In genomic region chr7:129970816-129971215, GRCh38 we compare ENCODE assay signal across 20 cellular contexts. TPM values are rescaled to one million over a fixed set of nuclear protein-coding genes. Genes with fewer than 3 reads are reported as not detected.
DNase-seq lines count a peak whose midpoint lies in the region; ATAC-seq, FAIRE-seq and TF ChIP-seq lines count a peak whose summit lies in the region.
"Had no signal": no experiment of that assay in that cellular context is flagged by ENCODE, and none has a peak within 500 bp of the region (broad histone marks: within the 10 kb centered on the region; RNA-seq: fewer than 3 reads in every experiment).

No MANE protein-coding gene starts in this region.

- H4K20me1 ChIP-seq in GM23338 (replicated peaks; ENCODE audit: insufficient read depth) (no peaks in the 10 kb centered on the region), astrocyte (ENCODE audit: insufficient read depth, low read length) (no peaks in the 10 kb centered on the region)

- no peak overlapping the region for H3K4me3 ChIP-seq in GM23338
- H3K4me3 ChIP-seq in astrocyte (ENCODE audit: insufficient read depth, low read depth, low read length) = no peak overlapping the region
- no peak overlapping the region for H3K4me3 ChIP-seq in trophoblast cell (ENCODE audit: low read depth, low read length)
- H3K4me3 ChIP-seq: GM12878 had no signal

- H3K14ac ChIP-seq in trophoblast cell (ENCODE audit: low read length) = peak overlapping the region; percentile 19

- H3K9me3 Mint-ChIP-seq in GM23338 (no peaks in the 10 kb centered on the region), astrocyte (ENCODE audit: unreplicated experiment) (peaks cover 3% of the 10 kb centered on the region)
- H3K9me3 Mint-ChIP-seq: activated CD4-positive, alpha-beta T cell treated with anti-CD3 and anti-CD28 coated beads, Interleukin-2, amount 10 ng/mL, durations not matched to agents 7 days and 5 days; neural crest cell; stimulated activated naive CD8-positive, alpha-beta T cell treated with anti-CD3 and anti-CD28 coated beads, Interleukin-15, Interleukin-2, amounts not matched to agents 100 ng/mL and 50 ng/mL, for 24 hours had no signal

- ATAC-seq in GM23338 (no peak), foreskin keratinocyte (no peak), HG02884 (IDR thresholded peaks at IDR 0.05; ENCODE audit: unreplicated experiment) (no peak)
- ATAC-seq: GM12878 had no signal

- H3K36me3 Mint-ChIP-seq in GM23338 (ENCODE audit: low read depth) (no peaks in the 10 kb centered on the region), astrocyte (ENCODE audit: low read depth, unreplicated experiment) (no peaks in the 10 kb centered on the region)

- no peak overlapping the region for H3K27ac Mint-ChIP-seq in GM23338
- peak overlapping the region; percentile 97 for H3K27ac Mint-ChIP-seq in astrocyte (ENCODE audit: unreplicated experiment)
- H3K27ac Mint-ChIP-seq: activated CD4-positive, alpha-beta T cell treated with anti-CD3 and anti-CD28 coated beads, Interleukin-2, amount 10 ng/mL, durations not matched to agents 7 days and 5 days; stimulated activated naive CD8-positive, alpha-beta T cell treated with anti-CD3 and anti-CD28 coated beads, Interleukin-15, Interleukin-2, amounts not matched to agents 100 ng/mL and 50 ng/mL, for 24 hours had no signal

- H3K27me3 ChIP-seq in GM23338 (ENCODE audit: insufficient read depth) = no peaks in the 10 kb centered on the region
- no peaks in the 10 kb centered on the region for H3K27me3 ChIP-seq in astrocyte (ENCODE audit: insufficient read depth, low read length)
- no peaks in the 10 kb centered on the region for H3K27me3 ChIP-seq in foreskin keratinocyte
- no peaks in the 10 kb centered on the region for H3K27me3 ChIP-seq in trophoblast cell (ENCODE audit: insufficient read depth, low read length)

- H4K91ac ChIP-seq in trophoblast cell (ENCODE audit: low read depth, low read length) = peak overlapping the region; percentile 69

- peak overlapping the region; percentile 2 for H3K18ac ChIP-seq in trophoblast cell (ENCODE audit: low read length)

- H3K4me1 Mint-ChIP-seq in GM23338 (peaks cover 11% of the 10 kb centered on the region), astrocyte (ENCODE audit: low read depth, unreplicated experiment) (peaks cover 15% of the 10 kb centered on the region)
- H3K4me1 Mint-ChIP-seq: activated CD4-positive, alpha-beta T cell treated with anti-CD3 and anti-CD28 coated beads, Interleukin-2, amount 10 ng/mL, durations not matched to agents 7 days and 5 days had no signal

- H3K23ac ChIP-seq in trophoblast cell (ENCODE audit: low read length) = no peak overlapping the region

- H3K4me1 ChIP-seq in GM23338 (ENCODE audit: insufficient read depth) (peaks cover 4% of the 10 kb centered on the region; the same call in 1 of the 2 replicates), astrocyte (ENCODE audit: insufficient read depth, low read length) (peaks cover 20% of the 10 kb centered on the region), foreskin keratinocyte (peaks cover 18% of the 10 kb centered on the region), trophoblast cell (ENCODE audit: control insufficient read depth in 1 of 2, insufficient read depth in 2 of 2, low read length in 2 of 2) (peaks cover 15 to 22% of the 10 kb centered on the region in 2 experiments)

- FAIRE-seq in astrocyte (lab: Jason Lieb, UNC) = no peak
- FAIRE-seq: G401.6, GM12878 had no signal

- WGBS in trophoblast cell (ENCODE audit: extremely low coverage, insufficient coverage, insufficient read length) = no CpG with 5 or more reads among the region's 3 CpGs

- H3K27me3 Mint-ChIP-seq in GM23338 (ENCODE audit: insufficient read depth, low read depth, poor library complexity) (peaks cover 7% of the 10 kb centered on the region), astrocyte (ENCODE audit: low read depth, unreplicated experiment) (no peaks in the 10 kb centered on the region)
- H3K27me3 Mint-ChIP-seq: activated CD4-positive, alpha-beta T cell treated with anti-CD3 and anti-CD28 coated beads, Interleukin-2, amount 10 ng/mL, durations not matched to agents 7 days and 5 days; stimulated activated naive CD8-positive, alpha-beta T cell treated with anti-CD3 and anti-CD28 coated beads, Interleukin-15, Interleukin-2, amounts not matched to agents 100 ng/mL and 50 ng/mL, for 24 hours had no signal

- H3K4me3 Mint-ChIP-seq in GM23338 (no peak overlapping the region), astrocyte (ENCODE audit: unreplicated experiment) (no peak overlapping the region)
- H3K4me3 Mint-ChIP-seq: activated CD4-positive, alpha-beta T cell treated with anti-CD3 and anti-CD28 coated beads, Interleukin-2, amount 10 ng/mL, durations not matched to agents 7 days and 5 days; neural crest cell; stimulated activated naive CD8-positive, alpha-beta T cell treated with anti-CD3 and anti-CD28 coated beads, Interleukin-15, Interleukin-2, amounts not matched to agents 100 ng/mL and 50 ng/mL, for 24 hours had no signal

- H4K8ac ChIP-seq in trophoblast cell (ENCODE audit: low read depth, low read length) = no peak overlapping the region

- H2BK5ac ChIP-seq in trophoblast cell (ENCODE audit: low read depth, low read length, poor library complexity) = peak overlapping the region; percentile 7

- H3K27ac ChIP-seq in GM23338 (ENCODE audit: low read depth) (no peak overlapping the region), astrocyte (ENCODE audit: low read depth, low read length) (peak overlapping the region; percentile 77), foreskin keratinocyte (peak overlapping the region; percentile 81), trophoblast cell (ENCODE audit: low read depth, low read length) (peak overlapping the region; percentile 98)

- H4K12ac ChIP-seq in trophoblast cell (ENCODE audit: low read depth, low read length) = no peak overlapping the region

- H3K79me2 ChIP-seq in GM23338 (replicated peaks; ENCODE audit: insufficient read depth) = no peaks in the 10 kb centered on the region
- no peaks in the 10 kb centered on the region for H3K79me2 ChIP-seq in astrocyte (ENCODE audit: insufficient read depth, low read length)
- no peaks in the 10 kb centered on the region for H3K79me2 ChIP-seq in trophoblast cell (ENCODE audit: control insufficient read depth, insufficient read depth, low read length, poor library complexity)

- H3K4me2 ChIP-seq in GM23338 (no peak overlapping the region), astrocyte (ENCODE audit: low read length) (peak overlapping the region; percentile 66), trophoblast cell (ENCODE audit: low read length) (no peak overlapping the region)

- H3K79me1 ChIP-seq in trophoblast cell (ENCODE audit: low read length) = peaks cover 13% of the 10 kb centered on the region

- H3K9me3 ChIP-seq in astrocyte (ENCODE audit: insufficient read depth, low read depth, low read length) (no peaks in the 10 kb centered on the region), trophoblast cell (ENCODE audit: insufficient read depth, low read depth, low read length) (no peaks in the 10 kb centered on the region)

- no peaks in the 10 kb centered on the region for H3K36me3 ChIP-seq in GM23338 (ENCODE audit: insufficient read depth)
- no peaks in the 10 kb centered on the region for H3K36me3 ChIP-seq in astrocyte (ENCODE audit: insufficient read depth, low read length)
- no peaks in the 10 kb centered on the region for H3K36me3 ChIP-seq in trophoblast cell (ENCODE audit: control insufficient read depth in 1 of 2, insufficient read depth in 2 of 2, low read length in 2 of 2)

- peak overlapping the region; percentile 67 for H3K9ac ChIP-seq in astrocyte (ENCODE audit: low read length)
- H3K9ac ChIP-seq in trophoblast cell (ENCODE audit: low read length) = peak overlapping the region; percentile 1

- peak overlapping the region; percentile 63 for H2BK12ac ChIP-seq in trophoblast cell (ENCODE audit: low read length)

- no peaks in the 10 kb centered on the region for H3F3A ChIP-seq in GM23338 (replicated peaks; ENCODE audit: low read depth)

- no peaks in the 10 kb centered on the region for H3K9me2 ChIP-seq in GM23338 (ENCODE audit: insufficient read depth)

- no peak overlapping the region for H3K4ac ChIP-seq in trophoblast cell (ENCODE audit: low read depth, low read length)

- DNase-seq in GM23338 (ENCODE audit: low spot score) (no peak), astrocyte (ENCODE audit: low read depth) (no peak), foreskin keratinocyte (no peak), trophoblast cell (peak; percentile 49 to 61), glomerular visceral epithelial cell (ENCODE audit: extremely low spot score) (no peak), DMS153 treated with DMSO at 0.1 percent for 48 hours (lab: John Stamatoyannopoulos, UW; ENCODE audit: unreplicated experiment) (no peak), dedifferentiated amniotic fluid mesenchymal stem cell (ENCODE audit: extremely low spot score) (no peak)
- DNase-seq: activated CD4-positive, alpha-beta T cell treated with anti-CD3 and anti-CD28 coated beads, Interleukin-2, amount 10 ng/mL, durations not matched to agents 7 days and 5 days; activated naive CD4-positive, alpha-beta T cell; anterior cingulate cortex; cortex of kidney; head of caudate nucleus; mesendoderm; NCI-H2029 treated with DMSO at 0.1 percent for 48 hours; NCI-H510A had no signal

- peak overlapping the region; percentile 3 for H2AK5ac ChIP-seq in trophoblast cell (ENCODE audit: low read length)

- peak overlapping the region; percentile 50 for H2BK120ac ChIP-seq in trophoblast cell (ENCODE audit: insufficient read depth, low read length, poor library complexity)

- H2AFZ ChIP-seq in GM23338 = peak overlapping the region; percentile 72
- no peak overlapping the region for H2AFZ ChIP-seq in astrocyte (ENCODE audit: low read depth, low read length)
- H2AFZ ChIP-seq in trophoblast cell (ENCODE audit: insufficient read depth, low read length, poor library complexity) = no peak overlapping the region

- no peak for TF ChIP-seq CTCF in GM23338 (conservative IDR thresholded peaks at IDR 0.05; ENCODE audit: low read depth in 2 of 2)
- no peak for TF ChIP-seq CTCF in astrocyte (IDR thresholded peaks at IDR 0.05; ENCODE audit: insufficient read depth, low read depth, low read length)
- TF ChIP-seq CTCF in foreskin keratinocyte (conservative IDR thresholded peaks at IDR 0.05) = no peak

TF ChIP-seq in GM23338, 12 proteins besides CTCF, POLR2A, EP300 and RAD21 (continues in another document):
- TF ChIP-seq EZH2 (IDR thresholded peaks at IDR 0.05; ENCODE audit: low read depth, unreplicated experiment) = no peak
- TF ChIP-seq ZNF114 (CRISPR knock-in tag; IDR thresholded peaks at IDR 0.05) = no peak
- no peak for TF ChIP-seq CREB1 (CRISPR knock-in tag; IDR thresholded peaks at IDR 0.05; ENCODE audit: low read depth)
- no peak for TF ChIP-seq JUNB (IDR thresholded peaks at IDR 0.05; ENCODE audit: unreplicated experiment)
- TF ChIP-seq STAT1 (IDR thresholded peaks at IDR 0.05; ENCODE audit: unreplicated experiment) = no peak

RNA-seq across cellular contexts. Expression of gene UBE2H, which starts 18.1 kb away (rescaled TPM):
- total RNA-seq in GM23338 (2014; rRNA removed; shearing (Covaris generic)) = 86.5 and 107 TPM in 2 replicates
- 37.2 and 40.8 TPM in 2 replicates for polyA plus RNA-seq in GM23338 (2016; fragmentation: Nextera tagmentation; extraction: Ambion mirVana)
- total RNA-seq in astrocyte = 171 and 194 TPM in 2 replicates
- total RNA-seq in foreskin keratinocyte = 50.2 and 55.0 TPM in 2 replicates
- 27.3 and 27.5 TPM in 2 replicates for polyA plus RNA-seq in foreskin keratinocyte
- 125 and 132 TPM in 2 replicates for polyA plus RNA-seq in trophoblast cell (2013)

Comparison
In these comparisons a context has a peak if more than half of its experiments do, and no peak if none do; other contexts are left out.
1. DNase-seq: peak in trophoblast cell (2 of 2); none in GM23338 (single experiment), astrocyte (single experiment), foreskin keratinocyte (0 of 2), glomerular visceral epithelial cell (single experiment), DMS153 treated with DMSO at 0.1 percent for 48 hours (single experiment) and dedifferentiated amniotic fluid mesenchymal stem cell (single experiment).